In the genomic region with DNA sequence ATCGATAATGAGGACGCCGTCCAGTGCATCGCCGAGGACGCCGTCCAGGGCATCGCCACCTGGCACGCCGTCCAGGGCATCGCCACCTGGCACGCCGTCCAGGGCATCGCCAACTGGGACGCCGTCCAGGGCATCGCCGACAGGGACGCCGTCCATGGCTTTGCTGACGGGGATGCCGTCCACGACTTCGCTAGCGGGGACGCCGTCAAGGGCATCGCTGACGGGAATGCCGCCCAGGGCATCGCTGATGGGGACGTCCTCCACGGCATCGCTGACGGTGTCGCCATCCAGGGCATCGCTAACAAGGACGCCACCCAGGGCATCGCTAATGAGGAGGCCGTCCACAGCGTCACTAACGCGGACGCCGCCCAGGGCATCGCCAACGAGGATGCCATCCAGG, we compare ENCODE assay signal across 6 cellular contexts.
"Had no signal": no experiment of that assay in that cellular context is flagged by ENCODE, and none has a peak within 500 bp of the region (broad histone marks: within the 10 kb centered on the region; RNA-seq: fewer than 3 reads in every experiment).

No MANE protein-coding gene starts in this region.

- H3K9me3 ChIP-seq: HAP-1 had no signal

- H3K4me1 ChIP-seq: HAP-1 had no signal

- H3K4me2 ChIP-seq: GM23338 had no signal

- H2AFZ ChIP-seq: GM23338 had no signal

- ATAC-seq: GM23338, HCT116, K562 had no signal

- H3K4me3 ChIP-seq: GM23338, HAP-1, K562 had no signal

- DNase-seq: HFFc6, IMR-90 had no signal

- H3K36me3 ChIP-seq: HAP-1 had no signal
